In genomic region chr7:75716992-75717626, GRCh38 we compare ENCODE assay signal across 18 cellular contexts. TPM values are rescaled to one million over a fixed set of nuclear protein-coding genes. Genes with fewer than 3 reads are reported as not detected.
A peak's percentile ranks its signal among the peaks of the same experiment; 100 is the strongest.
DNase-seq lines count a peak whose midpoint lies in the region; ATAC-seq, FAIRE-seq and TF ChIP-seq lines count a peak whose summit lies in the region.
"Had no signal": no experiment of that assay in that cellular context is flagged by ENCODE, and none has a peak within 500 bp of the region (broad histone marks: within the 10 kb centered on the region; RNA-seq: fewer than 3 reads in every experiment).

No MANE protein-coding gene starts in this region.

- no peaks in the 10 kb centered on the region for H3K36me3 ChIP-seq in brain microvascular endothelial cell (replicated peaks)
- H3K36me3 ChIP-seq in effector memory CD4-positive, alpha-beta T cell (ENCODE audit: control insufficient read depth, insufficient read depth, low read length): no peaks in the 10 kb centered on the region
- H3K36me3 ChIP-seq in upper lobe of right lung: no peaks in the 10 kb centered on the region
- H3K36me3 ChIP-seq: uterus had no signal

- H3K4me1 ChIP-seq in effector memory CD4-positive, alpha-beta T cell (ENCODE audit: control insufficient read depth, insufficient read depth, low read length, poor library complexity, severe bottlenecking): no peaks in the 10 kb centered on the region
- peaks cover 30% of the 10 kb centered on the region for H3K4me1 ChIP-seq in upper lobe of right lung

- H3K4me3 ChIP-seq in brain microvascular endothelial cell (ENCODE audit: low read depth, low read length): no peak overlapping the region
- H3K4me3 ChIP-seq in effector memory CD4-positive, alpha-beta T cell (ENCODE audit: insufficient read depth, low read depth, low read length, poor library complexity, severe bottlenecking): no peak overlapping the region
- no peak overlapping the region for H3K4me3 ChIP-seq in upper lobe of right lung
- H3K4me3 ChIP-seq: dorsolateral prefrontal cortex, hepatocyte, PC-9, uterus had no signal

- TF ChIP-seq CTCF in brain microvascular endothelial cell (IDR thresholded peaks at IDR 0.05; ENCODE audit: low read depth, low read length, missing control alignments) (no peak), upper lobe of right lung (IDR thresholded peaks at IDR 0.05) (no peak)

- no peaks in the 10 kb centered on the region for H3K9me3 ChIP-seq in effector memory CD4-positive, alpha-beta T cell (ENCODE audit: control insufficient read depth, low read length)
- H3K9me3 ChIP-seq in upper lobe of right lung: no peaks in the 10 kb centered on the region
- H3K9me3 ChIP-seq: uterus had no signal

- no peak overlapping the region for H3K27ac ChIP-seq in brain microvascular endothelial cell
- no peak overlapping the region for H3K27ac ChIP-seq in effector memory CD4-positive, alpha-beta T cell (ENCODE audit: insufficient read depth, low read length, poor library complexity, severe bottlenecking)
- H3K27ac ChIP-seq in upper lobe of right lung: no peak overlapping the region
- H3K27ac ChIP-seq: hepatocyte, PC-9, uterus had no signal

- FAIRE-seq in HTR-8/SVneo (lab: Jason Lieb, UNC): no peak
- FAIRE-seq: G401.6 had no signal

- intact Hi-C loops in upper lobe of right lung (cut with DNase I): no loop called here

- DNase-seq in ACHN: peak; percentile 27
- DNase-seq in HTR-8/SVneo (ENCODE audit: insufficient read length, low spot score): peak; percentile 36
- peak; percentile 42 for DNase-seq in brain microvascular endothelial cell
- DNase-seq in kidney tubule cell (ENCODE audit: low spot score): peak; percentile 78
- DNase-seq in effector memory CD4-positive, alpha-beta T cell: no peak
- DNase-seq in activated T-cell treated with anti-CD3 and anti-CD28 coated beads, Interleukin-2, amount 50 U/mL, for 48 hours: no peak
- no peak for DNase-seq in upper lobe of right lung
- no peak for DNase-seq in activated CD8-positive, alpha-beta memory T cell treated with anti-CD3 and anti-CD28 coated beads for 24 hours
- DNase-seq: activated CD8-positive, alpha-beta T cell treated with anti-CD3 and anti-CD28 coated beads for 36 hours; activated naive CD4-positive, alpha-beta T cell treated with Interleukin-2 at 50 U/mL for 16 hours; dorsolateral prefrontal cortex; NCI-H345; uterus had no signal

- no peaks in the 10 kb centered on the region for H3K27me3 ChIP-seq in brain microvascular endothelial cell (replicated peaks)
- no peaks in the 10 kb centered on the region for H3K27me3 ChIP-seq in effector memory CD4-positive, alpha-beta T cell (replicated peaks; ENCODE audit: control insufficient read depth, insufficient read depth, low read length, poor library complexity, severe bottlenecking)
- no peaks in the 10 kb centered on the region for H3K27me3 ChIP-seq in upper lobe of right lung
- H3K27me3 ChIP-seq: dorsolateral prefrontal cortex, hepatocyte, uterus had no signal

- in situ Hi-C loops in ACHN (cut with HindIII; ENCODE audit: low pct_ligation_motif_present, low pct_unique_long_range_greater_than_20kb, low sequenced_read_pairs) (no loop called here), brain microvascular endothelial cell (cut with HindIII; ENCODE audit: low pct_ligation_motif_present, low sequenced_read_pairs) (no loop called here)

- no peak for ATAC-seq in upper lobe of right lung
- ATAC-seq: activated CD8-positive, alpha-beta T cell treated with anti-CD3 and anti-CD28 coated beads for 36 hours had no signal

RNA-seq across cellular contexts. Expression of gene HIP1, which starts 21.6 kb away (rescaled TPM):
- total RNA-seq in upper lobe of right lung: 86.2 TPM

RNA-seq across cellular contexts. Expression of gene CCL26, which starts 54.9 kb away (rescaled TPM):
- 1.2 TPM for total RNA-seq in upper lobe of right lung
- total RNA-seq: activated CD8-positive, alpha-beta T cell treated with anti-CD3 and anti-CD28 coated beads for 36 hours; liver; PC-9; T-helper 2 cell treated with Interferon-gamma antibody and Interleukin-4, amounts not matched to agents 100 ng/mL and 5 ng/mL, for 36 hours; uterus had no signal

Comparison
In these comparisons a context has a peak if more than half of its experiments do, and no peak if none do; other contexts are left out.
1. DNase-seq: peak in ACHN (single experiment), HTR-8/SVneo (single experiment), brain microvascular endothelial cell (single experiment) and kidney tubule cell (single experiment); none in effector memory CD4-positive, alpha-beta T cell (0 of 3), activated T-cell treated with anti-CD3 and anti-CD28 coated beads, Interleukin-2, amount 50 U/mL, for 48 hours (0 of 2), upper lobe of right lung (single experiment) and activated CD8-positive, alpha-beta memory T cell treated with anti-CD3 and anti-CD28 coated beads for 24 hours (single experiment).